17 cellular contexts compared by ENCODE assay signal in the genomic region with DNA sequence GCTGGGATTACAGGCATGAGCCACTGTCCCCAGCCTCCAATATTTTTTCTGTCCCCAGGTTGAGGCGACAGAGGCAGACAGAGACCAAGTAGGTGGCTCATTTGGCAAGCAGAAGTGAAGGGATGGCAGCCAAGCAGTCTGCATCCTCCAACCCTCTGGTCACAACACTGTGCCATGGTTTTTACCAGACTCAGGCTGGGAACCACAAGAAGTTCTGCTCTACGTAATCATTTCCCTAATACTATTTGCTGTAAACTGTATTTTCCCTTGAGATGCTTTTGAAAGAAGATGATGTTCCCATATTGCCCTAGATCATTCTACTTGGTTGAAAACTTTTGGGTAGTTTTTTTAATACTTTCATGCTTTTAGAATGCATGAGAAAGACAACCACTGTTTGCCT. TPM values are rescaled to one million over a fixed set of nuclear protein-coding genes. Genes with fewer than 3 reads are reported as not detected.
DNase-seq lines count a peak whose midpoint lies in the region; ATAC-seq, FAIRE-seq and TF ChIP-seq lines count a peak whose summit lies in the region.
"Had no signal": no experiment of that assay in that cellular context is flagged by ENCODE, and none has a peak within 500 bp of the region (broad histone marks: within the 10 kb centered on the region; RNA-seq: fewer than 3 reads in every experiment).

No MANE protein-coding gene starts in this region.

- TF ChIP-seq CTCF in GM12878 (IDR thresholded peaks at IDR 0.05 in 2 of 3, conservative IDR thresholded peaks at IDR 0.05 in 1 of 3; ENCODE audit: control insufficient read depth in 2 of 3, extremely low read depth in 1 of 3, insufficient read depth in 1 of 3, low read depth in 3 of 3, low read length in 3 of 3) (no peak), suprapubic skin (IDR thresholded peaks at IDR 0.05) (no peak)

- H3K4me3 ChIP-seq in GM12878, result no peak overlapping the region
- H3K4me3 ChIP-seq in suprapubic skin, result no peak overlapping the region
- H3K4me3 ChIP-seq: pancreas had no signal

- peak; percentile 69 for DNase-seq in DMS53 (lab: John Stamatoyannopoulos, UW)
- DNase-seq in DMS53 treated with DMSO at 0.1 percent for 48 hours (lab: John Stamatoyannopoulos, UW; ENCODE audit: unreplicated experiment), result no peak
- peak; percentile 72 for DNase-seq in GM12878 (ENCODE audit: low read depth, low spot score)
- no peak for DNase-seq in NCI-H2196 (lab: John Stamatoyannopoulos, UW; ENCODE audit: unreplicated experiment)
- no peak for DNase-seq in HT-29 (ENCODE audit: low spot score)
- no peak for DNase-seq in suprapubic skin (ENCODE audit: low spot score in 2 of 2)
- DNase-seq: activated CD4-positive, alpha-beta T cell treated with anti-CD3 and anti-CD28 coated beads, Interleukin-2, amount 50 U/mL, for 48 hours; activated gamma-delta T cell treated with Interleukin-2 at 50 U/mL for 16 hours; endodermal cell; NCI-H1694 treated with DMSO at 0.1 percent for 48 hours; NCI-H774; pancreas; T-helper 2 cell had no signal

- ATAC-seq in GM21529 (IDR thresholded peaks at IDR 0.05; ENCODE audit: unreplicated experiment) (peak; percentile 38), HG03139 (IDR thresholded peaks at IDR 0.05; ENCODE audit: unreplicated experiment) (peak; percentile 32), GM12878 (peak; percentile 57)
- ATAC-seq: pancreas had no signal

- H3K4me1 ChIP-seq in GM12878 (ENCODE audit: control insufficient read depth, insufficient read depth, low read length) (peaks cover 53% of the 10 kb centered on the region), suprapubic skin (peaks cover 9% of the 10 kb centered on the region)

- peaks cover 34% of the 10 kb centered on the region for H3K79me2 ChIP-seq in GM12878 (ENCODE audit: control insufficient read depth, insufficient read depth, low read length)

- peak overlapping the region; percentile 18 for H3K9ac ChIP-seq in GM12878 (ENCODE audit: control insufficient read depth, insufficient read depth, low read length)

- H3K27me3 ChIP-seq in GM12878 (replicated peaks in 1 of 2; ENCODE audit: control insufficient read depth in 2 of 2, insufficient read depth in 2 of 2, low read length in 1 of 2) (no peaks in the 10 kb centered on the region), suprapubic skin (no peaks in the 10 kb centered on the region)
- H3K27me3 ChIP-seq: pancreas had no signal

- TF ChIP-seq POLR2A in GM12878 (IDR thresholded peaks at IDR 0.05; ENCODE audit: low read depth, low read length) (no peak), suprapubic skin (IDR thresholded peaks at IDR 0.05) (no peak)

- RAD21 ChIA-PET in GM12878 (lab: Charles Lee; ENCODE audit: unreplicated experiment), result interaction anchor here (2.9 to 6.0 kb wide), 2 partner anchors 14 to 22 kb away, joined by 15 to 152 read pairs; no protein-coding TSS in a partner anchor

- peak overlapping the region; percentile 7 for H3K4me2 ChIP-seq in GM12878 (ENCODE audit: control insufficient read depth, insufficient read depth)

- no peaks in the 10 kb centered on the region for H4K20me1 ChIP-seq in GM12878 (ENCODE audit: control insufficient read depth, insufficient read depth)

- intact Hi-C loops in GM12878 (cut with micrococcal nuclease; ENCODE audit: unreplicated experiment), result loop anchor here (10.0 kb wide), 1 partner anchor 1257 kb away; a partner anchor contains a TSS

- H3K36me3 ChIP-seq in GM12878 (ENCODE audit: control insufficient read depth in 2 of 2, insufficient read depth in 2 of 2, low read length in 1 of 2) (no peaks in the 10 kb centered on the region), suprapubic skin (no peaks in the 10 kb centered on the region)
- H3K36me3 ChIP-seq: pancreas had no signal

- TF ChIP-seq EP300 in GM12878 (IDR thresholded peaks at IDR 0.05; ENCODE audit: borderline replicate concordance in 1 of 2, control insufficient read depth in 1 of 2, low read depth in 2 of 2, low read length in 2 of 2) (peak; percentile 52 to 53; a peak in 2 of 4 replicates), suprapubic skin (IDR thresholded peaks at IDR 0.05) (no peak)

- H3K27ac ChIP-seq in GM12878 (ENCODE audit: control insufficient read depth, insufficient read depth) (peak overlapping the region; percentile 66), suprapubic skin (no peak overlapping the region)
- H3K27ac ChIP-seq: 22Rv1, pancreas, RWPE1 had no signal

- SMC1A ChIA-PET in GM12878 (lab: Charles Lee; ENCODE audit: uncharacterized antibody, unreplicated experiment), result interaction anchor here (0.7 to 15.7 kb wide), 4 partner anchors 13 to 46 kb away, joined by 3 to 511 read pairs (median 70); no protein-coding TSS in a partner anchor

- no peak for FAIRE-seq in GM12878 (lab: Jason Lieb, UNC)
- FAIRE-seq: pancreas had no signal

- H2AFZ ChIP-seq in GM12878 (ENCODE audit: control insufficient read depth, low read depth, low read length), result no peak overlapping the region; the same call in 1 of the 2 replicates

- CTCF ChIA-PET in GM12878 (lab: Yijun Ruan, JAX), result interaction anchor here (6.2 kb wide), 1 partner anchor 21 kb away, joined by 127 read pairs; no protein-coding TSS in a partner anchor

- TF ChIP-seq RAD21 in GM12878 (IDR thresholded peaks at IDR 0.05; ENCODE audit: insufficient read depth, low read depth, low read length), result no peak

- in situ Hi-C loops in GM12878 (cut with MboI), result no loop called here

- BruUV-seq in GM12878 (replicated peaks; lab: Mats Ljungman, UMichigan), result no TSS peak

- 0% methylated on average over 2 of the region's 2 CpGs for WGBS in GM12878 (ENCODE audit: insufficient coverage, insufficient replicate concordance, low lambda C conversion rate, missing lambda C conversion rate)
- WGBS in suprapubic skin, result 63% methylated on average over 2 of the region's 2 CpGs

- H3K9me3 ChIP-seq in GM12878 (replicated peaks; ENCODE audit: control insufficient read depth, insufficient read depth, low read length) (no peaks in the 10 kb centered on the region; the same call in 2 of the 3 replicates), suprapubic skin (no peaks in the 10 kb centered on the region)
- H3K9me3 ChIP-seq: pancreas had no signal

- POLR2A ChIA-PET in GM12878 (lab: Charles Lee), result interaction anchor here (1.7 to 6.2 kb wide), 2 partner anchors 21 to 43 kb away, joined by 4 to 97 read pairs; a partner anchor contains a TSS

TF ChIP-seq in GM12878, 131 proteins besides CTCF, POLR2A, EP300 and RAD21 (continues in another document):
- TF ChIP-seq MEF2B (IDR thresholded peaks at IDR 0.05; ENCODE audit: partially characterized antibody, poor library complexity, severe bottlenecking) (peak; percentile 77), BHLHE40 (IDR thresholded peaks at IDR 0.05; ENCODE audit: borderline replicate concordance in 1 of 2, low read depth in 2 of 2, low read length in 1 of 2) (peak in 1 of 2 experiments; percentile 22; a peak in 2 of 4 replicates), NFXL1 (IDR thresholded peaks at IDR 0.05; ENCODE audit: borderline replicate concordance) (no peak), SREBF2 (IDR thresholded peaks at IDR 0.05; ENCODE audit: low read length) (no peak), GATAD2B (conservative IDR thresholded peaks at IDR 0.05; ENCODE audit: low read depth) (peak; percentile 45; the same call in 1 of the 2 replicates)

RNA-seq across cellular contexts. Expression of a gene that starts 40.5 kb away (rescaled TPM):
- total RNA-seq in GM12878 (2013; cell fraction: nucleolus; rRNA removed), result 68.9 and 70.9 TPM in 2 replicates
- total RNA-seq in GM12878 (2014; rRNA removed), result 234 and 273 TPM in 2 replicates
- 301 TPM in 2 replicates for total RNA-seq in GM12878 (2014; rRNA removed; fragmentation: Illumina TruSeq; extraction: Trizol)
- total RNA-seq in GM12878 (2021), result 154 and 168 TPM in 2 replicates
- 244 TPM for polyA plus RNA-seq in GM12878 (2011; ENCODE audit: low read depth)
- polyA plus RNA-seq in GM12878 (2011; rRNA removed), result 322 and 441 TPM in 2 replicates
- 515 and 857 TPM in 2 replicates for polyA plus RNA-seq in GM12878 (2011; cell fraction: cytosol; rRNA removed)
- polyA plus RNA-seq in GM12878 (2011; cell fraction: nucleus; rRNA removed), result 224 and 286 TPM in 2 replicates
- 111 and 166 TPM in 2 replicates for polyA plus RNA-seq in GM12878 (2012)
- polyA plus RNA-seq in GM12878 (2014; fragmentation: Illumina TruSeq; extraction: Trizol), result 609 and 993 TPM in 2 replicates
- polyA plus RNA-seq in GM12878 (2014; fragmentation: Nextera tagmentation; extraction: Ambion mirVana), result 1,000 to 10,000 TPM in 1 of 2 experiments, 100 to 1,000 TPM in 1; 946 to 1,033 TPM
- polyA plus RNA-seq in GM12878 (2014; rRNA removed), result 230 and 381 TPM in 2 replicates
- 100 to 1,000 TPM; 372 to 407 TPM for polyA plus RNA-seq in GM12878 (2016; fragmentation: Nextera tagmentation; extraction: Ambion mirVana)
- 99.0 and 141 TPM in 2 replicates for polyA minus RNA-seq in GM12878 (2011; rRNA and poly(A)+ RNA removed)
- 31.5 and 38.2 TPM in 2 replicates for polyA minus RNA-seq in GM12878 (2011; cell fraction: cytosol; rRNA and poly(A)+ RNA removed)
- 38.2 and 46.3 TPM in 2 replicates for polyA minus RNA-seq in GM12878 (2011; cell fraction: nucleus; rRNA and poly(A)+ RNA removed)
- total RNA-seq in HT-29 (2014; rRNA removed; shearing (Covaris generic)), result 99.1 and 131 TPM in 2 replicates
- total RNA-seq in suprapubic skin, result 10 to 100 TPM; 31.7 to 98.9 (median 49.9) TPM

RNA-seq across cellular contexts. Expression of a gene that starts 43.3 kb away (rescaled TPM):
- 36.9 and 53.4 TPM in 2 replicates for total RNA-seq in GM12878 (2013; cell fraction: nucleolus; rRNA removed)
- 32.9 and 36.2 TPM in 2 replicates for total RNA-seq in GM12878 (2014; rRNA removed)
- total RNA-seq in GM12878 (2014; rRNA removed; fragmentation: Illumina TruSeq; extraction: Trizol), result 51.9 and 56.0 TPM in 2 replicates
- total RNA-seq in GM12878 (2021), result 35.2 and 38.6 TPM in 2 replicates
- polyA plus RNA-seq in GM12878 (2011; ENCODE audit: low read depth), result 47.3 TPM
- polyA plus RNA-seq in GM12878 (2011; rRNA removed), result 52.8 and 77.4 TPM in 2 replicates
- polyA plus RNA-seq in GM12878 (2011; cell fraction: cytosol; rRNA removed), result 12.9 and 15.4 TPM in 2 replicates
- 30.5 and 31.1 TPM in 2 replicates for polyA plus RNA-seq in GM12878 (2011; cell fraction: nucleus; rRNA removed)
- 63.6 and 64.4 TPM in 2 replicates for polyA plus RNA-seq in GM12878 (2012)
- 55.2 and 57.7 TPM in 2 replicates for polyA plus RNA-seq in GM12878 (2014; fragmentation: Illumina TruSeq; extraction: Trizol)
- polyA plus RNA-seq in GM12878 (2014; fragmentation: Nextera tagmentation; extraction: Ambion mirVana), result 10 to 100 TPM; 40.9 to 41.2 TPM
- 32.7 and 35.9 TPM in 2 replicates for polyA plus RNA-seq in GM12878 (2014; rRNA removed)
- 10 to 100 TPM; 53.4 to 54.0 TPM for polyA plus RNA-seq in GM12878 (2016; fragmentation: Nextera tagmentation; extraction: Ambion mirVana)
- 23.0 and 30.4 TPM in 2 replicates for polyA minus RNA-seq in GM12878 (2011; rRNA and poly(A)+ RNA removed)
- polyA minus RNA-seq in GM12878 (2011; cell fraction: cytosol; rRNA and poly(A)+ RNA removed), result 8.7 and 16.0 TPM in 2 replicates
- 13.4 and 20.5 TPM in 2 replicates for polyA minus RNA-seq in GM12878 (2011; cell fraction: nucleus; rRNA and poly(A)+ RNA removed)
- 13.2 and 24.6 TPM in 2 replicates for total RNA-seq in HT-29 (2014; rRNA removed; shearing (Covaris generic))
- 100 to 1,000 TPM in 1 of 4 donors, 10 to 100 TPM in 3; 48.1 to 118 (median 83.8) TPM for total RNA-seq in suprapubic skin

Comparison
In these comparisons a context has a peak if more than half of its experiments do, and no peak if none do; other contexts are left out.
1. DNase-seq: peak in DMS53 (single experiment) and GM12878 (single experiment); none in DMS53 treated with DMSO at 0.1 percent for 48 hours (single experiment), NCI-H2196 (single experiment), HT-29 (single experiment) and suprapubic skin (0 of 2).
2. Peak in every context shown above with its lines, with median percentiles within 50 percentile points of each other: ATAC-seq.